18 cellular contexts compared by ENCODE assay signal in genomic region chr14:70303528-70304293, GRCh38. TPM values are rescaled to one million over a fixed set of nuclear protein-coding genes. Genes with fewer than 3 reads are reported as not detected.
A peak's percentile ranks its signal among the peaks of the same experiment; 100 is the strongest.
DNase-seq lines count a peak whose midpoint lies in the region; ATAC-seq, FAIRE-seq and TF ChIP-seq lines count a peak whose summit lies in the region.
"Had no signal": no experiment of that assay in that cellular context is flagged by ENCODE, and none has a peak within 500 bp of the region (broad histone marks: within the 10 kb centered on the region; RNA-seq: fewer than 3 reads in every experiment).

No MANE protein-coding gene starts in this region.

- no peak overlapping the region for H3K27ac Mint-ChIP-seq in T-helper 17 cell
- H3K27ac Mint-ChIP-seq in stimulated activated naive CD8-positive, alpha-beta T cell treated with anti-CD3 and anti-CD28 coated beads, Interleukin-15, amount 100 ng/mL, for 72 hours: no peak overlapping the region
- H3K27ac Mint-ChIP-seq in mesothelial cell of epicardium: no peak overlapping the region
- H3K27ac Mint-ChIP-seq: CD8-positive, alpha-beta memory T cell had no signal

- H3K9me3 ChIP-seq in mammary epithelial cell (replicated peaks; ENCODE audit: insufficient read depth, low read length) (peaks cover 4% of the 10 kb centered on the region), breast epithelium (no peaks in the 10 kb centered on the region), T-helper 17 cell (ENCODE audit: control insufficient read depth, low read length, poor library complexity, severe bottlenecking) (no peaks in the 10 kb centered on the region)

- ATAC-seq in T-helper 17 cell: no peak
- ATAC-seq in stimulated activated naive CD8-positive, alpha-beta T cell treated with anti-CD3 and anti-CD28 coated beads, Interleukin-15, amount 100 ng/mL, for 72 hours: no peak

- CTCF ChIA-PET in mammary epithelial cell (lab: Charles Lee; ENCODE audit: low non-redundant PET): no interaction called here

- no TSS peak for BruUV-seq in mammary epithelial cell (replicated peaks; lab: Mats Ljungman, UMichigan)

- H2AK5ac ChIP-seq in mesendoderm (ENCODE audit: low read length): no peak overlapping the region

- H2BK5ac ChIP-seq in mesendoderm (ENCODE audit: low read length): no peak overlapping the region

- in situ Hi-C loops in mammary epithelial cell (cut with MboI; ENCODE audit: low sequenced_read_pairs in 2 of 2): loop anchor here (25.0 kb wide), 3 partner anchors 241 to 491 kb away; no protein-coding TSS in a partner anchor

- H3K27me3 ChIP-seq in mammary epithelial cell (ENCODE audit: insufficient read depth, low read length) (no peaks in the 10 kb centered on the region), breast epithelium (no peaks in the 10 kb centered on the region), bronchial epithelial cell (ENCODE audit: control insufficient read depth, insufficient read depth, low read length) (no peaks in the 10 kb centered on the region), mesendoderm (ENCODE audit: insufficient read depth, low read length, poor library complexity) (no peaks in the 10 kb centered on the region)
- H3K27me3 ChIP-seq: BLaER1 had no signal

- no peak overlapping the region for H3K56ac ChIP-seq in mesendoderm (ENCODE audit: low read length)

- no peak for TF ChIP-seq CTCF in mammary epithelial cell (conservative IDR thresholded peaks at IDR 0.05 in 1 of 2, IDR thresholded peaks at IDR 0.05 in 1 of 2; ENCODE audit: extremely low read depth in 1 of 2, insufficient read depth in 1 of 2, low read depth in 1 of 2, low read length in 2 of 2)
- no peak for TF ChIP-seq CTCF in breast epithelium (IDR thresholded peaks at IDR 0.05)
- TF ChIP-seq CTCF in bronchial epithelial cell (IDR thresholded peaks at IDR 0.05; ENCODE audit: insufficient read depth, low read length, severe bottlenecking): no peak
- TF ChIP-seq CTCF in mesothelial cell of epicardium (IDR thresholded peaks at IDR 0.05; ENCODE audit: unreplicated experiment): no peak

- H3K36me3 ChIP-seq in mammary epithelial cell (ENCODE audit: insufficient read depth, low read length) (no peaks in the 10 kb centered on the region), breast epithelium (no peaks in the 10 kb centered on the region), bronchial epithelial cell (ENCODE audit: control insufficient read depth, insufficient read depth, low read length) (no peaks in the 10 kb centered on the region), mesendoderm (ENCODE audit: control insufficient read depth, insufficient read depth, low read length) (no peaks in the 10 kb centered on the region)
- H3K36me3 ChIP-seq: BLaER1 had no signal

- no peak overlapping the region for H3K4ac ChIP-seq in mesendoderm (ENCODE audit: low read depth, low read length)

- H3K4me1 ChIP-seq in mammary epithelial cell (ENCODE audit: insufficient read depth, low read length): no peaks in the 10 kb centered on the region
- no peaks in the 10 kb centered on the region for H3K4me1 ChIP-seq in breast epithelium
- H3K4me1 ChIP-seq in mesendoderm (ENCODE audit: control insufficient read depth, low read depth, low read length): no peaks in the 10 kb centered on the region
- H3K4me1 ChIP-seq: BLaER1 had no signal

- H3K4me2 ChIP-seq in mammary epithelial cell (ENCODE audit: insufficient read depth, low read depth, low read length): no peak overlapping the region
- H3K4me2 ChIP-seq in mesendoderm (ENCODE audit: low read length): no peak overlapping the region
- H3K4me2 ChIP-seq: BLaER1 had no signal

- peak; percentile 5 for DNase-seq in mammary epithelial cell
- no peak for DNase-seq in breast epithelium (ENCODE audit: low spot score in 2 of 2)
- peak; percentile 15 for DNase-seq in bronchial epithelial cell (ENCODE audit: low read depth)
- peak; percentile 40 for DNase-seq in mesendoderm
- DNase-seq in T-helper 17 cell: no peak
- no peak for DNase-seq in COLO668 (lab: John Stamatoyannopoulos, UW; ENCODE audit: unreplicated experiment)
- no peak for DNase-seq in stimulated activated naive CD8-positive, alpha-beta T cell treated with anti-CD3 and anti-CD28 coated beads, Interleukin-15, amount 100 ng/mL, for 72 hours
- no peak for DNase-seq in mesothelial cell of epicardium (ENCODE audit: low spot score in 2 of 2, unreplicated experiment in 2 of 2)
- DNase-seq: AML-193; CD8-positive, alpha-beta memory T cell; DMS53; GF-D8; H7; IMR-90; KG1 had no signal

- FAIRE-seq in bronchial epithelial cell (lab: Jason Lieb, UNC): no peak
- FAIRE-seq: GM19239 had no signal

- H3K27me3 Mint-ChIP-seq in T-helper 17 cell (no peaks in the 10 kb centered on the region), mesothelial cell of epicardium (ENCODE audit: low read depth) (no peaks in the 10 kb centered on the region)
- H3K27me3 Mint-ChIP-seq in stimulated activated naive CD8-positive, alpha-beta T cell treated with anti-CD3 and anti-CD28 coated beads, Interleukin-15, amount 100 ng/mL, for 72 hours: peaks cover 7% of the 10 kb centered on the region

- no peak overlapping the region for H3K23ac ChIP-seq in mesendoderm (ENCODE audit: low read length)

- dilution Hi-C loops in mammary epithelial cell (cut with HindIII; ENCODE audit: low sequenced_read_pairs): no loop called here

- no peak overlapping the region for H4K8ac ChIP-seq in mesendoderm (ENCODE audit: low read depth, low read length)

- H3K4me3 Mint-ChIP-seq in T-helper 17 cell (no peak overlapping the region), mesothelial cell of epicardium (no peak overlapping the region)
- H3K4me3 Mint-ChIP-seq in stimulated activated naive CD8-positive, alpha-beta T cell treated with anti-CD3 and anti-CD28 coated beads, Interleukin-15, amount 100 ng/mL, for 72 hours: no peak overlapping the region
- H3K4me3 Mint-ChIP-seq: CD8-positive, alpha-beta memory T cell had no signal

- H3K4me3 ChIP-seq in mammary epithelial cell (replicated peaks in 1 of 3; ENCODE audit: insufficient read depth in 1 of 3, low read depth in 2 of 3, low read length in 3 of 3) (no peak overlapping the region), breast epithelium (no peak overlapping the region), bronchial epithelial cell (ENCODE audit: low read depth, low read length) (no peak overlapping the region), mesendoderm (ENCODE audit: low read length) (no peak overlapping the region)
- H3K4me3 ChIP-seq: BLaER1 had no signal

- no peak overlapping the region for H2AFZ ChIP-seq in mammary epithelial cell (ENCODE audit: low read depth, low read length)

- H4K5ac ChIP-seq in mesendoderm (ENCODE audit: low read length): no peak overlapping the region

- H3K79me1 ChIP-seq in mesendoderm (ENCODE audit: low read length): no peaks in the 10 kb centered on the region

- no peak overlapping the region for H2BK15ac ChIP-seq in mesendoderm (replicated peaks; ENCODE audit: low read depth)

- no peak overlapping the region for H2BK120ac ChIP-seq in mesendoderm (ENCODE audit: low read depth, low read length)

- H3K79me2 ChIP-seq in mammary epithelial cell (ENCODE audit: insufficient read depth, low read length): no peaks in the 10 kb centered on the region
- H3K79me2 ChIP-seq in mesendoderm (ENCODE audit: control insufficient read depth, insufficient read depth, low read length): no peaks in the 10 kb centered on the region

- H3K18ac ChIP-seq in mesendoderm (ENCODE audit: low read length): no peak overlapping the region

- no peak overlapping the region for H3K27ac ChIP-seq in mammary epithelial cell (ENCODE audit: insufficient read depth, low read depth, low read length)
- no peak overlapping the region for H3K27ac ChIP-seq in breast epithelium
- no peak overlapping the region for H3K27ac ChIP-seq in mesendoderm (ENCODE audit: low read depth, low read length)
- H3K27ac ChIP-seq: 22Rv1, BLaER1 had no signal

- H4K20me1 ChIP-seq in mammary epithelial cell (ENCODE audit: insufficient read depth, low read length): no peaks in the 10 kb centered on the region
- H4K20me1 ChIP-seq: BLaER1 had no signal

- H3K36me3 Mint-ChIP-seq in T-helper 17 cell (ENCODE audit: low read depth): peaks cover 2% of the 10 kb centered on the region
- H3K36me3 Mint-ChIP-seq in mesothelial cell of epicardium: no peaks in the 10 kb centered on the region
- H3K36me3 Mint-ChIP-seq: CD8-positive, alpha-beta memory T cell had no signal

- H3K9ac ChIP-seq in mammary epithelial cell (ENCODE audit: insufficient read depth, low read length) (no peak overlapping the region), mesendoderm (ENCODE audit: low read length) (no peak overlapping the region)
- H3K9ac ChIP-seq: BLaER1 had no signal

- 61% methylated on average over 5 of the region's 5 CpGs for WGBS in mammary epithelial cell (ENCODE audit: low coverage, missing lambda C conversion rate)
- no CpG with 5 or more reads among the region's 5 CpGs for WGBS in mesendoderm (ENCODE audit: extremely low coverage, insufficient coverage, low lambda C conversion rate)

- intact Hi-C loops in mammary epithelial cell (cut with micrococcal nuclease): no loop called here
- intact Hi-C loops in breast epithelium (cut with DNase I; ENCODE audit: low total_unique reads): no loop called here

- TF ChIP-seq POLR2A in breast epithelium (IDR thresholded peaks at IDR 0.05): no peak

- no peaks in the 10 kb centered on the region for H3K4me1 Mint-ChIP-seq in T-helper 17 cell
- no peaks in the 10 kb centered on the region for H3K4me1 Mint-ChIP-seq in stimulated activated naive CD8-positive, alpha-beta T cell treated with anti-CD3 and anti-CD28 coated beads, Interleukin-15, amount 100 ng/mL, for 72 hours
- H3K4me1 Mint-ChIP-seq in mesothelial cell of epicardium: no peaks in the 10 kb centered on the region
- H3K4me1 Mint-ChIP-seq: CD8-positive, alpha-beta memory T cell had no signal

- peaks cover 4 to 7% of the 10 kb centered on the region in 2 donors for H3K9me3 Mint-ChIP-seq in stimulated activated naive CD8-positive, alpha-beta T cell treated with anti-CD3 and anti-CD28 coated beads, Interleukin-15, amount 100 ng/mL, for 72 hours
- peaks cover 32% of the 10 kb centered on the region for H3K9me3 Mint-ChIP-seq in mesothelial cell of epicardium

RNA-seq across cellular contexts. Expression of gene COX16, which starts 55.8 kb away (rescaled TPM):
- total RNA-seq in mammary epithelial cell (10 to 100 TPM; 26.2 to 31.6 TPM), breast epithelium (10 to 100 TPM; 22.2 to 26.2 (median 25.2) TPM), bronchial epithelial cell (19.0 and 21.0 TPM in 2 replicates), T-helper 17 cell (10 to 100 TPM; 23.3 to 23.7 TPM), mesothelial cell of epicardium (30.9 to 40.0 TPM (median 34.6 TPM) in 3 replicates)
- polyA plus RNA-seq in mammary epithelial cell: 19.3 TPM
- polyA minus RNA-seq in mammary epithelial cell: 9.4 TPM
- 120 TPM for polyA plus RNA-seq in mesendoderm (2013, experiment 1 of 2)
- polyA plus RNA-seq in mesendoderm (2013, experiment 2 of 2): 117 TPM

Comparison
In these comparisons a context has a peak if more than half of its experiments do, and no peak if none do; other contexts are left out.
1. DNase-seq: peak in mammary epithelial cell (single experiment), bronchial epithelial cell (single experiment) and mesendoderm (single experiment); none in breast epithelium (0 of 2), T-helper 17 cell (0 of 3), COLO668 (single experiment), stimulated activated naive CD8-positive, alpha-beta T cell treated with anti-CD3 and anti-CD28 coated beads, Interleukin-15, amount 100 ng/mL, for 72 hours (0 of 2) and mesothelial cell of epicardium (0 of 2).